ENCODE assay signal across 29 cellular contexts in the genomic region with DNA sequence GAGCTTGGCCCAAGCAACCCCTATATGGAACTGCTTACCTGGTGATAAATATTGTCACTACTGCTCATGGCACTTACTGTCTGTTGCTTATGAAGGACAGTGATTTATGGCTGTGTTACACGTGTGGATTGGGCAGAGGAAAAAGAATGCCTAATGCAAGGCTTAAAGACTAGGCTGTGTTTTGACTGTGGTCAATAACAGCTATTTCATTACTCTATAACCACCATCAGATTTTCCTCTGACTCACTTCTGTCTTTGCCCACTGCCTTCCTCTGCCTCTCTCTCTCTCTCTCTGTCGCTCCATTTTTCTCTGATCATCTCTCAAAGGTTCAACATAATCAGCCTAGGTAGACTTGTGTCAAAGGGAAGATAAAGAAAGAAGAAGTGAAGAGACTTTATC.
"Had no signal": no experiment of that assay in that cellular context is flagged by ENCODE, and none has a peak within 500 bp of the region (broad histone marks: within the 10 kb centered on the region; RNA-seq: fewer than 3 reads in every experiment).

No MANE protein-coding gene starts in this region.

- H3K4me1 Mint-ChIP-seq: activated B cell treated with CpG ODN at 0.5 μM for 24 hours; activated naive CD4-positive, alpha-beta T cell treated with anti-CD3 and anti-CD28 coated beads, Interleukin-2, amount 10 ng/mL, durations not matched to agents 7 days and 5 days; central memory CD8-positive, alpha-beta T cell; endodermal cell; T-helper 17 cell had no signal

- H3K4me3 Mint-ChIP-seq: activated B cell treated with CpG ODN at 0.5 μM for 24 hours; activated CD8-positive, alpha-beta T cell treated with anti-CD3 and anti-CD28 coated beads for 36 hours; activated naive CD4-positive, alpha-beta T cell treated with anti-CD3 and anti-CD28 coated beads, Interleukin-2, amount 10 ng/mL, durations not matched to agents 7 days and 5 days; activated naive CD8-positive, alpha-beta T cell; activated T-cell treated with anti-CD3 and anti-CD28 coated beads, Interleukin-2, amount 50 U/mL, for 4 hours; central memory CD8-positive, alpha-beta T cell; dendritic cell treated with granulocyte-macrophage colony-stimulating factor and Interleukin-4, amounts not matched to agents 40 ng/mL and 50 ng/mL, for 4 days; endodermal cell; T-helper 17 cell; T-helper 2 cell treated with Interferon-gamma antibody and Interleukin-4, amounts not matched to agents 5 μg/mL and 100 μg/mL, for 36 hours had no signal

- H3K36me3 ChIP-seq: ascending aorta, brain microvascular endothelial cell, gastrocnemius medialis, WERI-Rb-1 had no signal

- H3K27me3 ChIP-seq: ascending aorta, brain microvascular endothelial cell, dorsolateral prefrontal cortex, gastrocnemius medialis had no signal

- H3K9me3 Mint-ChIP-seq: activated B cell treated with CpG ODN at 0.5 μM for 24 hours; activated CD8-positive, alpha-beta T cell treated with anti-CD3 and anti-CD28 coated beads for 36 hours; activated naive CD4-positive, alpha-beta T cell treated with anti-CD3 and anti-CD28 coated beads, Interleukin-2, amount 10 ng/mL, durations not matched to agents 7 days and 5 days; activated T-cell treated with anti-CD3 and anti-CD28 coated beads, Interleukin-2, amount 50 U/mL, for 4 hours; activated T-helper 2 cell treated with anti-CD3 and anti-CD28 coated beads, Interferon-gamma antibody, Interleukin-2, Interleukin-4, amounts not matched to agents 10 μg/mL and 5 μg/mL and 100 μg/mL, durations not matched to agents 14 hours and 24 hours and 36 hours; central memory CD8-positive, alpha-beta T cell; dendritic cell treated with granulocyte-macrophage colony-stimulating factor and Interleukin-4, amounts not matched to agents 40 ng/mL and 50 ng/mL, for 4 days; endodermal cell; T-helper 2 cell treated with Interferon-gamma antibody and Interleukin-4, amounts not matched to agents 5 μg/mL and 100 μg/mL, for 36 hours had no signal

- H3K27ac ChIP-seq: ascending aorta, brain microvascular endothelial cell, coronary artery, dorsolateral prefrontal cortex, gastrocnemius medialis, WERI-Rb-1 had no signal

- H3K4me3 ChIP-seq: ascending aorta, coronary artery, dorsolateral prefrontal cortex, gastrocnemius medialis had no signal

- H3K4me1 ChIP-seq: ascending aorta, gastrocnemius medialis had no signal

- H3K27ac Mint-ChIP-seq: activated B cell treated with CpG ODN at 0.5 μM for 24 hours; activated CD8-positive, alpha-beta T cell treated with anti-CD3 and anti-CD28 coated beads for 36 hours; activated naive CD4-positive, alpha-beta T cell treated with anti-CD3 and anti-CD28 coated beads, Interleukin-2, amount 10 ng/mL, durations not matched to agents 7 days and 5 days; activated naive CD8-positive, alpha-beta T cell; activated T-helper 2 cell treated with anti-CD3 and anti-CD28 coated beads, Interferon-gamma antibody, Interleukin-2, Interleukin-4, amounts not matched to agents 10 μg/mL and 5 μg/mL and 100 μg/mL, durations not matched to agents 14 hours and 24 hours and 36 hours; dendritic cell treated with granulocyte-macrophage colony-stimulating factor and Interleukin-4, amounts not matched to agents 40 ng/mL and 50 ng/mL, for 4 days; endodermal cell; T-helper 17 cell; T-helper 2 cell treated with Interferon-gamma antibody and Interleukin-4, amounts not matched to agents 5 μg/mL and 100 μg/mL, for 36 hours had no signal

- ATAC-seq: activated CD4-positive, CD25-positive, alpha-beta regulatory T cell treated with anti-CD3 and anti-CD28 coated beads, Interleukin-2, amount 50 U/mL, for 24 hours; activated CD8-positive, alpha-beta T cell treated with anti-CD3 and anti-CD28 coated beads for 36 hours; activated T-cell treated with anti-CD3 and anti-CD28 coated beads, Interleukin-2, amount 50 U/mL, for 4 hours; esophagus mucosa; gastrocnemius medialis; T-helper 17 cell had no signal

- H3K9me3 ChIP-seq: ascending aorta, gastrocnemius medialis had no signal

- DNase-seq: activated B cell treated with CpG ODN at 0.5 μM for 24 hours; activated CD4-positive, alpha-beta T cell treated with anti-CD3 and anti-CD28 coated beads for 48 hours; activated CD4-positive, alpha-beta T cell treated with anti-CD3 and anti-CD28 coated beads, Interleukin-2, amount 50 U/mL, for 1 hour; activated CD4-positive, alpha-beta T cell treated with anti-CD3 and anti-CD28 coated beads, Interleukin-2, amount 50 U/mL, for 48 hours; activated CD8-positive, alpha-beta memory T cell treated with anti-CD3 and anti-CD28 coated beads for 24 hours; activated CD8-positive, alpha-beta T cell treated with anti-CD3 and anti-CD28 coated beads for 36 hours; activated effector memory CD4-positive, alpha-beta T cell treated with anti-CD3 and anti-CD28 coated beads, Interleukin-2, amount 50 U/mL, for 16 hours; activated naive CD4-positive, alpha-beta T cell treated with anti-CD3 and anti-CD28 coated beads, Interleukin-2, amount 10 ng/mL, durations not matched to agents 7 days and 5 days; activated T-cell treated with anti-CD3 and anti-CD28 coated beads, Interleukin-2, amount 50 U/mL, for 4 hours; brain microvascular endothelial cell; dorsolateral prefrontal cortex; effector memory CD4-positive, alpha-beta T cell; endodermal cell; foreskin fibroblast; gastrocnemius medialis; glutamatergic neuron; T-helper 1 cell; T-helper 17 cell; T1000; WERI-Rb-1 had no signal
